In genomic region chr3:9088431-9089353, GRCh38 we compare ENCODE assay signal across 12 cellular contexts.
DNase-seq lines count a peak whose midpoint lies in the region; ATAC-seq and TF ChIP-seq lines count a peak whose summit lies in the region.
"Had no signal": no experiment of that assay in that cellular context is flagged by ENCODE, and none has a peak within 500 bp of the region (broad histone marks: within the 10 kb centered on the region; RNA-seq: fewer than 3 reads in every experiment).

No MANE protein-coding gene starts in this region.

- H3K27ac Mint-ChIP-seq in activated T-helper 2 cell treated with anti-CD3 and anti-CD28 coated beads, Interferon-gamma antibody, Interleukin-2, Interleukin-4, amounts not matched to agents 10 μg/mL and 5 μg/mL and 100 μg/mL, durations not matched to agents 14 hours and 24 hours and 36 hours = no peak overlapping the region
- H3K27ac Mint-ChIP-seq: activated naive CD4-positive, alpha-beta T cell treated with anti-CD3 and anti-CD28 coated beads, Interleukin-2, amount 50 U/mL, for 72 hours; naive thymus-derived CD4-positive, alpha-beta T cell had no signal

- H2BK120ac ChIP-seq in mesenchymal stem cell (ENCODE audit: low read depth, low read length) = no peak overlapping the region

- WGBS in mesenchymal stem cell = 86% methylated on average over 10 of the region's 12 CpGs

- no peak overlapping the region for H3K18ac ChIP-seq in mesenchymal stem cell (ENCODE audit: low read depth in 1 of 2, low read length in 2 of 2)

- H2AFZ ChIP-seq in mesenchymal stem cell (ENCODE audit: low read depth, low read length) = no peak overlapping the region

- H3K23ac ChIP-seq in mesenchymal stem cell (ENCODE audit: low read length in 2 of 2) = no peak overlapping the region

- in situ Hi-C loops in ACHN (cut with HindIII; ENCODE audit: low pct_ligation_motif_present, low pct_unique_long_range_greater_than_20kb, low sequenced_read_pairs) = no loop called here

- H3K36me3 ChIP-seq in colonic mucosa (no peaks in the 10 kb centered on the region), mesenchymal stem cell (ENCODE audit: control insufficient read depth in 1 of 2, insufficient read depth in 2 of 2, low read depth in 1 of 2, low read length in 2 of 2) (no peaks in the 10 kb centered on the region)

- no peak overlapping the region for H2BK15ac ChIP-seq in mesenchymal stem cell (ENCODE audit: low read depth, poor library complexity, severe bottlenecking)

- no peaks in the 10 kb centered on the region for H3K4me1 Mint-ChIP-seq in activated T-helper 2 cell treated with anti-CD3 and anti-CD28 coated beads, Interferon-gamma antibody, Interleukin-2, Interleukin-4, amounts not matched to agents 10 μg/mL and 5 μg/mL and 100 μg/mL, durations not matched to agents 14 hours and 24 hours and 36 hours (ENCODE audit: low read depth)
- H3K4me1 Mint-ChIP-seq: naive thymus-derived CD4-positive, alpha-beta T cell had no signal

- no peaks in the 10 kb centered on the region for H3K79me1 ChIP-seq in mesenchymal stem cell (replicated peaks; ENCODE audit: low read length, poor library complexity, severe bottlenecking)

- H4K91ac ChIP-seq in mesenchymal stem cell (ENCODE audit: low read length) = no peak overlapping the region

- no peak overlapping the region for H3K4me3 Mint-ChIP-seq in activated T-helper 2 cell treated with anti-CD3 and anti-CD28 coated beads, Interferon-gamma antibody, Interleukin-2, Interleukin-4, amounts not matched to agents 10 μg/mL and 5 μg/mL and 100 μg/mL, durations not matched to agents 14 hours and 24 hours and 36 hours (ENCODE audit: low read depth)
- H3K4me3 Mint-ChIP-seq: naive thymus-derived CD4-positive, alpha-beta T cell had no signal

- H3K36me3 Mint-ChIP-seq in activated T-helper 2 cell treated with anti-CD3 and anti-CD28 coated beads, Interferon-gamma antibody, Interleukin-2, Interleukin-4, amounts not matched to agents 10 μg/mL and 5 μg/mL and 100 μg/mL, durations not matched to agents 14 hours and 24 hours and 36 hours (ENCODE audit: low read depth) = no peaks in the 10 kb centered on the region
- H3K36me3 Mint-ChIP-seq: activated naive CD4-positive, alpha-beta T cell treated with anti-CD3 and anti-CD28 coated beads, Interleukin-2, amount 50 U/mL, for 72 hours had no signal

- no peak for TF ChIP-seq CTCF in colonic mucosa (IDR thresholded peaks at IDR 0.05)

- no peak overlapping the region for H3K14ac ChIP-seq in mesenchymal stem cell (ENCODE audit: low read length in 2 of 2)

- H3K4ac ChIP-seq in mesenchymal stem cell (ENCODE audit: low read depth in 1 of 2, low read length in 2 of 2) = no peak overlapping the region

- H3K27me3 ChIP-seq in colonic mucosa (no peaks in the 10 kb centered on the region), mesenchymal stem cell (ENCODE audit: control insufficient read depth in 1 of 2, insufficient read depth in 1 of 2, low read length in 2 of 2) (peaks cover 0 to 40% of the 10 kb centered on the region in 2 experiments)

- H2AK5ac ChIP-seq in mesenchymal stem cell (ENCODE audit: low read length, severe bottlenecking) = no peak overlapping the region

- no peaks in the 10 kb centered on the region for H3K9me3 Mint-ChIP-seq in activated T-helper 2 cell treated with anti-CD3 and anti-CD28 coated beads, Interferon-gamma antibody, Interleukin-2, Interleukin-4, amounts not matched to agents 10 μg/mL and 5 μg/mL and 100 μg/mL, durations not matched to agents 14 hours and 24 hours and 36 hours
- H3K9me3 Mint-ChIP-seq: activated naive CD4-positive, alpha-beta T cell treated with anti-CD3 and anti-CD28 coated beads, Interleukin-2, amount 50 U/mL, for 72 hours; naive thymus-derived CD4-positive, alpha-beta T cell had no signal

- intact Hi-C loops in colonic mucosa (cut with DNase I) = no loop called here
- intact Hi-C loops in activated T-helper 2 cell treated with anti-CD3 and anti-CD28 coated beads, Interferon-gamma antibody, Interleukin-2, Interleukin-4, amounts not matched to agents 10 μg/mL and 5 μg/mL and 100 μg/mL, durations not matched to agents 14 hours and 24 hours and 36 hours (cut with micrococcal nuclease) = no loop called here

- H3K4me2 ChIP-seq in mesenchymal stem cell (ENCODE audit: low read length, poor library complexity, severe bottlenecking) = no peak overlapping the region

- H3K4me3 ChIP-seq in colonic mucosa (no peak overlapping the region), mesenchymal stem cell (ENCODE audit: insufficient read depth in 1 of 2, low read depth in 1 of 2, low read length in 2 of 2) (peak overlapping the region in 1 of 2 experiments; percentile 62)

- DNase-seq in ACHN (peak; percentile 14), MV-4-11 (lab: John Stamatoyannopoulos, UW) (peak; percentile 18), colonic mucosa (peak; percentile 48), mesenchymal stem cell (no peak), activated gamma-delta T cell treated with Interleukin-2 at 50 U/mL for 16 hours (no peak)
- no peak for DNase-seq in activated T-helper 2 cell treated with anti-CD3 and anti-CD28 coated beads, Interferon-gamma antibody, Interleukin-2, Interleukin-4, amounts not matched to agents 10 μg/mL and 5 μg/mL and 100 μg/mL, durations not matched to agents 14 hours and 24 hours and 36 hours (ENCODE audit: low spot score)
- DNase-seq in stimulated activated CD4-positive, alpha-beta T cell treated with anti-CD3 and anti-CD28 coated beads, Interleukin-1b, Interleukin-23, amount 100 ng/mL, for 48 hours = no peak
- DNase-seq: MM.1S; naive thymus-derived CD4-positive, alpha-beta T cell had no signal

- ATAC-seq in HG03354 (IDR thresholded peaks at IDR 0.05; ENCODE audit: poor library complexity, severe bottlenecking, unreplicated experiment) = no peak
- ATAC-seq: activated CD4-positive, CD25-positive, alpha-beta regulatory T cell treated with anti-CD3 and anti-CD28 coated beads, Interleukin-2, amount 50 U/mL, for 24 hours; activated naive CD4-positive, alpha-beta T cell treated with anti-CD3 and anti-CD28 coated beads, Interleukin-2, amount 50 U/mL, for 72 hours had no signal

- H2BK5ac ChIP-seq in mesenchymal stem cell (ENCODE audit: low read depth, low read length, poor library complexity, severe bottlenecking) = no peak overlapping the region

- H3K4me1 ChIP-seq in colonic mucosa = no peaks in the 10 kb centered on the region
- no peaks in the 10 kb centered on the region for H3K4me1 ChIP-seq in mesenchymal stem cell (ENCODE audit: control insufficient read depth, insufficient read depth, low read depth, low read length)

- no peak overlapping the region for H3K27ac ChIP-seq in colonic mucosa
- no peak overlapping the region for H3K27ac ChIP-seq in mesenchymal stem cell (ENCODE audit: low read length, poor library complexity, severe bottlenecking)

- H3K9ac ChIP-seq in colonic mucosa (ENCODE audit: low read depth in 2 of 2, low read length in 2 of 2) (peak overlapping the region in 1 of 2 donors; percentile 30), mesenchymal stem cell (ENCODE audit: low read length) (peak overlapping the region; percentile 45)

- no peak overlapping the region for H2BK12ac ChIP-seq in mesenchymal stem cell (ENCODE audit: low read length in 2 of 2)

- peaks cover 8% of the 10 kb centered on the region for H3K27me3 Mint-ChIP-seq in activated T-helper 2 cell treated with anti-CD3 and anti-CD28 coated beads, Interferon-gamma antibody, Interleukin-2, Interleukin-4, amounts not matched to agents 10 μg/mL and 5 μg/mL and 100 μg/mL, durations not matched to agents 14 hours and 24 hours and 36 hours (ENCODE audit: low read depth)

- H4K8ac ChIP-seq in mesenchymal stem cell (ENCODE audit: low read length) = no peak overlapping the region

- H3K9me3 ChIP-seq in colonic mucosa (no peaks in the 10 kb centered on the region), mesenchymal stem cell (ENCODE audit: control insufficient read depth, low read length) (no peaks in the 10 kb centered on the region)

Comparison
In these comparisons a context has a peak if more than half of its experiments do, and no peak if none do; other contexts are left out.
1. DNase-seq: peak in ACHN (single experiment), MV-4-11 (single experiment) and colonic mucosa (single experiment); none in mesenchymal stem cell (single experiment), activated gamma-delta T cell treated with Interleukin-2 at 50 U/mL for 16 hours (single experiment), activated T-helper 2 cell treated with anti-CD3 and anti-CD28 coated beads, Interferon-gamma antibody, Interleukin-2, Interleukin-4, amounts not matched to agents 10 μg/mL and 5 μg/mL and 100 μg/mL, durations not matched to agents 14 hours and 24 hours and 36 hours (single experiment) and stimulated activated CD4-positive, alpha-beta T cell treated with anti-CD3 and anti-CD28 coated beads, Interleukin-1b, Interleukin-23, amount 100 ng/mL, for 48 hours (single experiment).